Comparison of ENCODE assay signal across 35 cellular contexts in the genomic region with DNA sequence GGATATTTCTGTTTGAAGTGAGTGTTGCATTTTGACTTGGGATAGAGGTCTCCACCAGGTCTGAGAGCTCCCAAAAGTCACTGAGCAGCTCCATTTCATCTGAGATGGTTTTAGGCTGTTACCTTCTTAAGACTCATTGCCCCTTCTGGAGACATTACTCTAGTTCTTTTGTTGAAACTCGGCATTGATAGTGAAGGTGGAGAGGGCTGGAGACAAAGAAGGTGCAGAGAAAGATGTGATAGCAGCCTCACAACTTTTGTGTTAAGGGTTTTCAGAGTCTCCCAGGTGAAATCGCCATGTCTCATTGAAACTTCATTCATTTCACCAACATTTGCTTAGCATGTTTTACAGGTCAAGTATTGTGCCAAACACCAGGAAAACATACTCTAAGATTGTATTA.
"Had no signal": no experiment of that assay in that cellular context is flagged by ENCODE, and none has a peak within 500 bp of the region (broad histone marks: within the 10 kb centered on the region; RNA-seq: fewer than 3 reads in every experiment).

No MANE protein-coding gene starts in this region.

- H3K9me3 Mint-ChIP-seq: activated B cell treated with CpG ODN at 0.5 μM for 24 hours; activated CD4-positive, alpha-beta memory T cell treated with anti-CD3 and anti-CD28 coated beads for 36 hours; activated CD4-positive, alpha-beta T cell treated with anti-CD3 and anti-CD28 coated beads, Interleukin-2, amount 10 ng/mL, durations not matched to agents 24 days and 14 days; activated naive CD4-positive, alpha-beta T cell treated with anti-CD3 and anti-CD28 coated beads, Interleukin-2, amount 10 ng/mL, durations not matched to agents 7 days and 5 days; activated naive CD4-positive, alpha-beta T cell treated with anti-CD3 and anti-CD28 coated beads, Interleukin-2, amount 50 U/mL, for 72 hours; activated naive CD8-positive, alpha-beta T cell treated with anti-CD3 and anti-CD28 coated beads, Interleukin-2, amount 10 ng/mL, durations not matched to agents 7 days and 5 days; activated T-helper 1 cell treated with anti-CD3 and anti-CD28 coated beads, Interleukin-12 subunit alpha, Interleukin-12 subunit beta, Interleukin-2, Interleukin-4 antibody, amounts not matched to agents 30 ng/mL and 10 ng/mL and 1 ng/mL, durations not matched to agents 14 hours and 24 hours and 36 hours; T-helper 1 cell treated with Interleukin-12 subunit alpha and Interleukin-12 subunit beta and Interleukin-4 antibody, amounts not matched to agents 30 μg/mL and 1 μg/mL, for 36 hours; T-helper 2 cell treated with Interferon-gamma antibody and Interleukin-4, amounts not matched to agents 5 μg/mL and 100 μg/mL, for 36 hours had no signal

- H3K4me3 ChIP-seq: ascending aorta, breast epithelium, cardiac muscle cell, colonic mucosa, heart left ventricle had no signal

- DNase-seq: activated B cell treated with CpG ODN at 0.5 μM for 24 hours; activated CD4-positive, alpha-beta memory T cell treated with anti-CD3 and anti-CD28 coated beads for 36 hours; activated CD4-positive, alpha-beta T cell treated with anti-CD3 and anti-CD28 coated beads for 36 hours; activated CD4-positive, alpha-beta T cell treated with anti-CD3 and anti-CD28 coated beads, Interleukin-2, amount 10 ng/mL, durations not matched to agents 24 days and 14 days; activated CD4-positive, CD25-positive, alpha-beta regulatory T cell treated with anti-CD3 and anti-CD28 coated beads, Interleukin-2, amount 50 U/mL, for 72 hours; activated CD8-positive, alpha-beta memory T cell treated with anti-CD3 and anti-CD28 coated beads, Interleukin-2, amount 10 ng/mL, durations not matched to agents 7 days and 5 days; activated CD8-positive, alpha-beta memory T cell treated with anti-CD3 and anti-CD28 coated beads, Interleukin-2, amount 50 U/mL, for 4 hours; activated CD8-positive, alpha-beta T cell treated with anti-CD3 and anti-CD28 coated beads, Interleukin-2, amount 10 ng/mL, durations not matched to agents 7 days and 5 days; activated gamma-delta T cell; activated naive CD4-positive, alpha-beta T cell; activated naive CD4-positive, alpha-beta T cell treated with anti-CD3 and anti-CD28 coated beads, Interleukin-2, amount 10 ng/mL, durations not matched to agents 7 days and 5 days; activated naive CD8-positive, alpha-beta T cell treated with anti-CD3 and anti-CD28 coated beads, Interleukin-2, amount 10 ng/mL, durations not matched to agents 7 days and 5 days; activated T-cell treated with anti-CD3 and anti-CD28 coated beads, Interleukin-2, amount 50 U/mL, for 1 hour; activated T-cell treated with anti-CD3 and anti-CD28 coated beads, Interleukin-2, amount 50 U/mL, for 48 hours; central memory CD4-positive, alpha-beta T cell; cerebellar nuclear complex; colonic mucosa; effector CD8-positive, alpha-beta T cell; foreskin fibroblast; glutamatergic neuron; heart left ventricle; T1000; WERI-Rb-1 had no signal

- ATAC-seq: activated CD4-positive, alpha-beta T cell treated with anti-CD3 and anti-CD28 coated beads for 36 hours; activated CD8-positive, alpha-beta memory T cell treated with anti-CD3 and anti-CD28 coated beads, Interleukin-2, amount 10 ng/mL, durations not matched to agents 7 days and 5 days; activated CD8-positive, alpha-beta T cell treated with anti-CD3 and anti-CD28 coated beads, Interleukin-2, amount 10 ng/mL, durations not matched to agents 7 days and 5 days; activated naive CD4-positive, alpha-beta T cell treated with anti-CD3 and anti-CD28 coated beads, Interleukin-2, amount 50 U/mL, for 72 hours; heart left ventricle had no signal

- H3K27me3 Mint-ChIP-seq: activated CD4-positive, alpha-beta memory T cell treated with anti-CD3 and anti-CD28 coated beads for 36 hours; activated CD4-positive, alpha-beta T cell treated with anti-CD3 and anti-CD28 coated beads for 36 hours had no signal

- H3K27ac ChIP-seq: ascending aorta, breast epithelium, cardiac muscle cell, colonic mucosa, epithelial cell of prostate, heart left ventricle, WERI-Rb-1 had no signal

- H3K4me3 Mint-ChIP-seq: activated B cell treated with CpG ODN at 0.5 μM for 24 hours; activated CD4-positive, alpha-beta memory T cell treated with anti-CD3 and anti-CD28 coated beads for 36 hours; activated CD4-positive, alpha-beta T cell treated with anti-CD3 and anti-CD28 coated beads for 36 hours; activated CD8-positive, alpha-beta memory T cell treated with anti-CD3 and anti-CD28 coated beads, Interleukin-2, amount 10 ng/mL, durations not matched to agents 7 days and 5 days; activated CD8-positive, alpha-beta T cell treated with anti-CD3 and anti-CD28 coated beads, Interleukin-2, amount 10 ng/mL, durations not matched to agents 7 days and 5 days; activated naive CD4-positive, alpha-beta T cell treated with anti-CD3 and anti-CD28 coated beads, Interleukin-2, amount 10 ng/mL, durations not matched to agents 7 days and 5 days; activated naive CD8-positive, alpha-beta T cell treated with anti-CD3 and anti-CD28 coated beads, Interleukin-2, amount 10 ng/mL, durations not matched to agents 7 days and 5 days had no signal

- H3K36me3 ChIP-seq: ascending aorta, breast epithelium, cardiac muscle cell, colonic mucosa, heart left ventricle, WERI-Rb-1 had no signal

- FAIRE-seq: endometrium, endothelial cell of umbilical vein, frontal cortex had no signal

- H3K27me3 ChIP-seq: cardiac muscle cell had no signal

- H3K36me3 Mint-ChIP-seq: activated CD4-positive, alpha-beta memory T cell treated with anti-CD3 and anti-CD28 coated beads for 36 hours; activated CD8-positive, alpha-beta memory T cell treated with anti-CD3 and anti-CD28 coated beads, Interleukin-2, amount 10 ng/mL, durations not matched to agents 7 days and 5 days; activated naive CD4-positive, alpha-beta T cell treated with anti-CD3 and anti-CD28 coated beads, Interleukin-2, amount 10 ng/mL, durations not matched to agents 7 days and 5 days; activated naive CD4-positive, alpha-beta T cell treated with anti-CD3 and anti-CD28 coated beads, Interleukin-2, amount 50 U/mL, for 72 hours; activated naive CD8-positive, alpha-beta T cell treated with anti-CD3 and anti-CD28 coated beads, Interleukin-2, amount 10 ng/mL, durations not matched to agents 7 days and 5 days; brain had no signal

- H3K27ac Mint-ChIP-seq: activated B cell treated with CpG ODN at 0.5 μM for 24 hours; activated CD4-positive, alpha-beta memory T cell treated with anti-CD3 and anti-CD28 coated beads for 36 hours; activated CD8-positive, alpha-beta memory T cell treated with anti-CD3 and anti-CD28 coated beads, Interleukin-2, amount 10 ng/mL, durations not matched to agents 7 days and 5 days; activated CD8-positive, alpha-beta T cell treated with anti-CD3 and anti-CD28 coated beads, Interleukin-2, amount 10 ng/mL, durations not matched to agents 7 days and 5 days; activated naive CD8-positive, alpha-beta T cell treated with anti-CD3 and anti-CD28 coated beads, Interleukin-2, amount 10 ng/mL, durations not matched to agents 7 days and 5 days; brain; T-helper 1 cell treated with Interleukin-12 subunit alpha and Interleukin-12 subunit beta and Interleukin-4 antibody, amounts not matched to agents 30 μg/mL and 1 μg/mL, for 36 hours; T-helper 2 cell treated with Interferon-gamma antibody and Interleukin-4, amounts not matched to agents 5 μg/mL and 100 μg/mL, for 36 hours had no signal

- H3K9me3 ChIP-seq: ascending aorta, breast epithelium, colonic mucosa had no signal

- H3K4me1 ChIP-seq: ascending aorta, breast epithelium had no signal
